Comparison of ENCODE assay signal across 22 cellular contexts in genomic region chr18:70634576-70635147, GRCh38.
"Had no signal": no experiment of that assay in that cellular context is flagged by ENCODE, and none has a peak within 500 bp of the region (broad histone marks: within the 10 kb centered on the region; RNA-seq: fewer than 3 reads in every experiment).

No MANE protein-coding gene starts in this region.

- H3K4me1 Mint-ChIP-seq: neural crest cell; stimulated activated effector memory CD8-positive, alpha-beta T cell treated with anti-CD3 and anti-CD28 coated beads, Interleukin-12 subunit alpha, Interleukin-12 subunit beta, amount 100 ng/mL, for 72 hours; T-helper 17 cell had no signal

- DNase-seq: activated CD4-positive, alpha-beta T cell treated with anti-CD3 and anti-CD28 coated beads for 4 hours; activated CD4-positive, alpha-beta T cell treated with anti-CD3 and anti-CD28 coated beads, Interleukin-2, amount 50 U/mL, for 48 hours; activated CD4-positive, CD25-positive, alpha-beta regulatory T cell; activated CD8-positive, alpha-beta memory T cell treated with anti-CD3 and anti-CD28 coated beads, Interleukin-2, amount 50 U/mL, for 48 hours; activated naive CD4-positive, alpha-beta T cell; activated naive CD8-positive, alpha-beta T cell treated with anti-CD3 and anti-CD28 coated beads, Interleukin-2, amount 10 ng/mL, durations not matched to agents 7 days and 5 days; activated T-cell treated with anti-CD3 and anti-CD28 coated beads, Interleukin-2, amount 50 U/mL, for 4 hours; heart left ventricle; left colon; mesenchymal stem cell; mucosa of descending colon; occipital lobe; right lobe of liver; small intestine; stimulated activated CD4-positive, alpha-beta T cell treated with anti-CD3 and anti-CD28 coated beads, Interleukin-2, amount 100 ng/mL, for 24 hours; stimulated activated naive CD8-positive, alpha-beta T cell treated with anti-CD3 and anti-CD28 coated beads, Interleukin-15, amount 100 ng/mL, for 72 hours; T-helper 17 cell; tibial artery had no signal

- H3K27me3 Mint-ChIP-seq: activated naive CD8-positive, alpha-beta T cell treated with anti-CD3 and anti-CD28 coated beads, Interleukin-2, amount 10 ng/mL, durations not matched to agents 7 days and 5 days; stimulated activated naive CD8-positive, alpha-beta T cell treated with anti-CD3 and anti-CD28 coated beads, Interleukin-15, amount 100 ng/mL, for 72 hours; T-helper 17 cell had no signal

- H3K9me3 ChIP-seq: mucosa of descending colon, right lobe of liver, tibial artery had no signal

- ATAC-seq: activated T-cell treated with anti-CD3 and anti-CD28 coated beads, Interleukin-2, amount 50 U/mL, for 4 hours; heart left ventricle; left colon; mucosa of descending colon; right lobe of liver; stimulated activated effector memory CD8-positive, alpha-beta T cell treated with anti-CD3 and anti-CD28 coated beads, Interleukin-12 subunit alpha, Interleukin-12 subunit beta, amount 100 ng/mL, for 72 hours; stimulated activated naive CD8-positive, alpha-beta T cell treated with anti-CD3 and anti-CD28 coated beads, Interleukin-15, amount 100 ng/mL, for 72 hours; T-helper 17 cell had no signal

- H3K27me3 ChIP-seq: cardiac muscle cell, heart left ventricle, right lobe of liver, tibial artery had no signal

- H3K4me3 ChIP-seq: cardiac muscle cell, heart left ventricle, mucosa of descending colon, right lobe of liver, tibial artery had no signal

- H3K36me3 ChIP-seq: cardiac muscle cell, heart left ventricle, right lobe of liver, tibial artery had no signal

- H3K4me3 Mint-ChIP-seq: activated naive CD8-positive, alpha-beta T cell treated with anti-CD3 and anti-CD28 coated beads, Interleukin-2, amount 10 ng/mL, durations not matched to agents 7 days and 5 days; activated T-cell treated with anti-CD3 and anti-CD28 coated beads, Interleukin-2, amount 50 U/mL, for 4 hours; neural crest cell; stimulated activated effector memory CD8-positive, alpha-beta T cell treated with anti-CD3 and anti-CD28 coated beads, Interleukin-12 subunit alpha, Interleukin-12 subunit beta, amount 100 ng/mL, for 72 hours; stimulated activated naive CD8-positive, alpha-beta T cell treated with anti-CD3 and anti-CD28 coated beads, Interleukin-15, amount 100 ng/mL, for 72 hours; T-helper 17 cell had no signal

- H3K27ac ChIP-seq: cardiac muscle cell, heart left ventricle, right lobe of liver, tibial artery had no signal

- H3K9me3 Mint-ChIP-seq: activated T-cell treated with anti-CD3 and anti-CD28 coated beads, Interleukin-2, amount 50 U/mL, for 4 hours had no signal

- H3K36me3 Mint-ChIP-seq: stimulated activated effector memory CD8-positive, alpha-beta T cell treated with anti-CD3 and anti-CD28 coated beads, Interleukin-12 subunit alpha, Interleukin-12 subunit beta, amount 100 ng/mL, for 72 hours had no signal

- H3K4me1 ChIP-seq: heart left ventricle, right lobe of liver, tibial artery had no signal

- H3K27ac Mint-ChIP-seq: activated naive CD8-positive, alpha-beta T cell treated with anti-CD3 and anti-CD28 coated beads, Interleukin-2, amount 10 ng/mL, durations not matched to agents 7 days and 5 days; activated T-helper 2 cell treated with anti-CD3 and anti-CD28 coated beads, Interferon-gamma antibody, Interleukin-2, Interleukin-4, amounts not matched to agents 10 μg/mL and 5 μg/mL and 100 μg/mL, durations not matched to agents 14 hours and 24 hours and 36 hours; stimulated activated effector memory CD8-positive, alpha-beta T cell treated with anti-CD3 and anti-CD28 coated beads, Interleukin-12 subunit alpha, Interleukin-12 subunit beta, amount 100 ng/mL, for 72 hours; stimulated activated naive CD8-positive, alpha-beta T cell treated with anti-CD3 and anti-CD28 coated beads, Interleukin-15, amount 100 ng/mL, for 72 hours; T-helper 17 cell had no signal
